ENCODE assay signal across 10 cellular contexts in genomic region chr14:65032319-65032718, GRCh38.
"Had no signal": no experiment of that assay in that cellular context is flagged by ENCODE, and none has a peak within 500 bp of the region (broad histone marks: within the 10 kb centered on the region; RNA-seq: fewer than 3 reads in every experiment).

No MANE protein-coding gene starts in this region.

- ATAC-seq: stimulated activated memory B cell treated with anti-CD40 and anti-IgM and Interleukin-4, amounts not matched to agents 10 μg/mL and 1 μg/mL and 100 μg/mL, for 72 hours; WTC11 had no signal

- H3K27me3 Mint-ChIP-seq: central memory CD8-positive, alpha-beta T cell; stimulated activated memory B cell treated with anti-CD40 and anti-IgM and Interleukin-4, amounts not matched to agents 10 μg/mL and 1 μg/mL and 100 μg/mL, for 72 hours had no signal

- H3K4me1 ChIP-seq: parathyroid adenoma had no signal

- H3K27me3 ChIP-seq: tibial nerve had no signal

- H3K4me3 Mint-ChIP-seq: activated naive CD4-positive, alpha-beta T cell treated with anti-CD3 and anti-CD28 coated beads for 36 hours; central memory CD8-positive, alpha-beta T cell; stimulated activated memory B cell treated with anti-CD40 and anti-IgM and Interleukin-4, amounts not matched to agents 10 μg/mL and 1 μg/mL and 100 μg/mL, for 72 hours; WTC11 had no signal

- H3K9me3 ChIP-seq: tibial nerve had no signal

- DNase-seq: activated CD4-positive, alpha-beta T cell treated with anti-CD3 and anti-CD28 coated beads for 48 hours; activated CD8-positive, alpha-beta memory T cell treated with anti-CD3 and anti-CD28 coated beads for 24 hours; activated naive CD4-positive, alpha-beta T cell treated with anti-CD3 and anti-CD28 coated beads for 36 hours; dermis blood vessel endothelial cell had no signal

- H3K27ac Mint-ChIP-seq: activated naive CD4-positive, alpha-beta T cell treated with anti-CD3 and anti-CD28 coated beads for 36 hours; stimulated activated memory B cell treated with anti-CD40 and anti-IgM and Interleukin-4, amounts not matched to agents 10 μg/mL and 1 μg/mL and 100 μg/mL, for 72 hours; WTC11 had no signal

- H3K27ac ChIP-seq: parathyroid adenoma, SK-N-MC, tibial nerve had no signal

- H3K4me1 Mint-ChIP-seq: central memory CD8-positive, alpha-beta T cell; stimulated activated memory B cell treated with anti-CD40 and anti-IgM and Interleukin-4, amounts not matched to agents 10 μg/mL and 1 μg/mL and 100 μg/mL, for 72 hours; WTC11 had no signal

- H3K4me3 ChIP-seq: SK-N-MC, tibial nerve had no signal

- H3K9me3 Mint-ChIP-seq: activated naive CD4-positive, alpha-beta T cell treated with anti-CD3 and anti-CD28 coated beads for 36 hours; central memory CD8-positive, alpha-beta T cell; stimulated activated memory B cell treated with anti-CD40 and anti-IgM and Interleukin-4, amounts not matched to agents 10 μg/mL and 1 μg/mL and 100 μg/mL, for 72 hours; WTC11 had no signal
